ENCODE assay signal across 20 cellular contexts in genomic region chr12:104339663-104340062, GRCh38. TPM values are rescaled to one million over a fixed set of nuclear protein-coding genes. Genes with fewer than 3 reads are reported as not detected.
A peak's percentile ranks its signal among the peaks of the same experiment; 100 is the strongest.
DNase-seq lines count a peak whose midpoint lies in the region; ATAC-seq and TF ChIP-seq lines count a peak whose summit lies in the region.
"Had no signal": no experiment of that assay in that cellular context is flagged by ENCODE, and none has a peak within 500 bp of the region (broad histone marks: within the 10 kb centered on the region; RNA-seq: fewer than 3 reads in every experiment).

No MANE protein-coding gene starts in this region.

- H3F3A ChIP-seq in PC-3 (ENCODE audit: low read length, unreplicated experiment) (peaks cover 15% of the 10 kb centered on the region), neural cell (ENCODE audit: insufficient read depth, low read length, poor library complexity, severe bottlenecking) (no peaks in the 10 kb centered on the region)

- H2AFZ ChIP-seq in DND-41 (ENCODE audit: low read depth, low read length) (no peak overlapping the region), PC-3 (ENCODE audit: low read length) (no peak overlapping the region), neural cell (ENCODE audit: low read depth, low read length) (no peak overlapping the region)

- no peak overlapping the region for H3K18ac ChIP-seq in mesendoderm (ENCODE audit: low read length)

- BruUV-seq in PC-3 (replicated peaks; lab: Mats Ljungman, UMichigan) = no TSS peak

- H3K79me1 ChIP-seq in mesendoderm (ENCODE audit: low read length) = peaks cover 2% of the 10 kb centered on the region

- H2BK5ac ChIP-seq in mesendoderm (ENCODE audit: low read length) = no peak overlapping the region

- H3K4ac ChIP-seq in mesendoderm (ENCODE audit: low read depth, low read length) = no peak overlapping the region

- ATAC-seq in DND-41 (ENCODE audit: insufficient read depth, low read depth) (no peak), PC-3 (no peak), HG03108 (IDR thresholded peaks at IDR 0.05; ENCODE audit: unreplicated experiment) (no peak)
- ATAC-seq: activated T-helper 17 cell treated with anti-CD3 and anti-CD28 coated beads, Interleukin-2, amount 50 U/mL, for 72 hours; left colon had no signal

- H4K8ac ChIP-seq in mesendoderm (ENCODE audit: low read depth, low read length) = no peak overlapping the region

- no peak overlapping the region for H2AK5ac ChIP-seq in mesendoderm (ENCODE audit: low read length)

- TF ChIP-seq RAD21 in neural cell (conservative IDR thresholded peaks at IDR 0.05) = peak; percentile 71

- H4K20me1 ChIP-seq in DND-41 (ENCODE audit: insufficient read depth, low read length) (peaks cover 4% of the 10 kb centered on the region; the same call in 1 of the 2 replicates), PC-3 (ENCODE audit: low read length) (peaks cover 27% of the 10 kb centered on the region), neural cell (ENCODE audit: insufficient read depth) (no peaks in the 10 kb centered on the region)

- H3K9ac ChIP-seq in DND-41 (ENCODE audit: low read depth, low read length) (no peak overlapping the region), PC-3 (ENCODE audit: low read length) (no peak overlapping the region), neural cell (ENCODE audit: low read length) (no peak overlapping the region), mesendoderm (ENCODE audit: low read length) (no peak overlapping the region)

- TF ChIP-seq POLR2A in prostate gland (IDR thresholded peaks at IDR 0.05) = no peak

- H3K27ac ChIP-seq in DND-41 (ENCODE audit: low read length) (no peak overlapping the region), PC-3 (ENCODE audit: low read length) (no peak overlapping the region), neural cell (ENCODE audit: low read length) (no peak overlapping the region), mesendoderm (ENCODE audit: low read depth, low read length) (no peak overlapping the region), prostate gland (no peak overlapping the region)
- H3K27ac ChIP-seq: cardiac muscle cell had no signal

- no peak overlapping the region for H2BK15ac ChIP-seq in mesendoderm (replicated peaks; ENCODE audit: low read depth)

- no CpG with 5 or more reads among the region's 3 CpGs for WGBS in mesendoderm (ENCODE audit: extremely low coverage, insufficient coverage, low lambda C conversion rate)
- WGBS in prostate gland = 70% methylated on average over 3 of the region's 3 CpGs

- no peak overlapping the region for H2BK120ac ChIP-seq in mesendoderm (ENCODE audit: low read depth, low read length)

- H3K79me2 ChIP-seq in DND-41 (ENCODE audit: insufficient read depth, low read length) (peaks cover 3% of the 10 kb centered on the region; the same call in 1 of the 2 replicates), PC-3 (ENCODE audit: low read length) (peaks cover 52% of the 10 kb centered on the region), neural cell (replicated peaks; ENCODE audit: insufficient read depth, low read length) (no peaks in the 10 kb centered on the region), mesendoderm (ENCODE audit: control insufficient read depth, insufficient read depth, low read length) (no peaks in the 10 kb centered on the region)

- H3K27me3 ChIP-seq in DND-41 (ENCODE audit: insufficient read depth, low read length, poor library complexity) (no peaks in the 10 kb centered on the region), PC-3 (ENCODE audit: low read length) (no peaks in the 10 kb centered on the region), neural cell (ENCODE audit: insufficient read depth, low read depth, low read length) (no peaks in the 10 kb centered on the region), mesendoderm (ENCODE audit: insufficient read depth, low read length, poor library complexity) (no peaks in the 10 kb centered on the region), prostate gland (replicated peaks; ENCODE audit: insufficient read depth) (no peaks in the 10 kb centered on the region)
- H3K27me3 ChIP-seq: cardiac muscle cell, stomach had no signal

- no peak overlapping the region for H3K23ac ChIP-seq in mesendoderm (ENCODE audit: low read length)

- no peak overlapping the region for H3K56ac ChIP-seq in mesendoderm (ENCODE audit: low read length)

- TF ChIP-seq CTCF in DND-41 (IDR thresholded peaks at IDR 0.05; ENCODE audit: borderline replicate concordance, extremely low read depth, low read length, poor library complexity, severe bottlenecking) (peak; percentile 19), PC-3 (conservative IDR thresholded peaks at IDR 0.05; ENCODE audit: low read depth, low read length) (peak; percentile 42), choroid plexus epithelial cell (conservative IDR thresholded peaks at IDR 0.05; ENCODE audit: low read depth, low read length) (peak; percentile 7), neural cell (IDR thresholded peaks at IDR 0.05; ENCODE audit: poor library complexity, severe bottlenecking) (peak; percentile 66), prostate gland (IDR thresholded peaks at IDR 0.05) (no peak)

- H3K36me3 ChIP-seq in DND-41 (ENCODE audit: insufficient read depth, low read length) (peaks cover 87% of the 10 kb centered on the region), PC-3 (ENCODE audit: low read depth, low read length) (peaks cover 82% of the 10 kb centered on the region), neural cell (ENCODE audit: insufficient read depth, low read length) (peaks cover 2% of the 10 kb centered on the region), mesendoderm (ENCODE audit: control insufficient read depth, insufficient read depth, low read length) (peaks cover 13% of the 10 kb centered on the region), prostate gland (peaks cover 0 to 6% of the 10 kb centered on the region in 2 donors)

- POLR2A ChIA-PET in PC-3 (lab: Charles Lee; ENCODE audit: unreplicated experiment) = interaction anchor here (0.5 to 0.6 kb wide), 2 partner anchors 13 to 62 kb away, joined by 3 read pairs; no protein-coding TSS in a partner anchor

- no peaks in the 10 kb centered on the region for H3K4me1 ChIP-seq in DND-41 (ENCODE audit: insufficient read depth, low read length)
- peaks cover 3% of the 10 kb centered on the region; the same call in 1 of the 2 replicates for H3K4me1 ChIP-seq in PC-3 (ENCODE audit: insufficient read depth, low read length)
- H3K4me1 ChIP-seq in mesendoderm (ENCODE audit: control insufficient read depth, low read depth, low read length) = no peaks in the 10 kb centered on the region
- H3K4me1 ChIP-seq in prostate gland (replicated peaks) = no peaks in the 10 kb centered on the region
- H3K4me1 ChIP-seq: Caco-2 had no signal

- CTCF ChIA-PET in PC-3 (lab: Charles Lee) = no interaction called here

- intact Hi-C loops in PC-3 (cut with micrococcal nuclease) = no loop called here
- intact Hi-C loops in prostate gland (cut with DNase I) = no loop called here

- no peak for TF ChIP-seq EP300 in neural cell (conservative IDR thresholded peaks at IDR 0.05; ENCODE audit: poor library complexity, severe bottlenecking)

- no peaks in the 10 kb centered on the region for H3K9me2 ChIP-seq in PC-3 (replicated peaks; ENCODE audit: low read length)
- H3K9me2 ChIP-seq in neural cell (ENCODE audit: insufficient read depth, low read length) = no peaks in the 10 kb centered on the region

- no peaks in the 10 kb centered on the region for H3K9me3 ChIP-seq in DND-41 (ENCODE audit: insufficient read depth, low read length, severe bottlenecking)
- H3K9me3 ChIP-seq in PC-3 (ENCODE audit: low read length) = no peaks in the 10 kb centered on the region
- no peaks in the 10 kb centered on the region for H3K9me3 ChIP-seq in neural cell (ENCODE audit: low read length)
- H3K9me3 ChIP-seq in prostate gland = no peaks in the 10 kb centered on the region
- H3K9me3 ChIP-seq: Caco-2, stomach had no signal

- H3K4me3 ChIP-seq in DND-41 (ENCODE audit: low read depth in 1 of 2, low read length in 2 of 2) (no peak overlapping the region), PC-3 (ENCODE audit: low read length) (no peak overlapping the region), choroid plexus epithelial cell (ENCODE audit: low read depth, low read length) (no peak overlapping the region), neural cell (ENCODE audit: low read length) (no peak overlapping the region), mesendoderm (ENCODE audit: low read length) (no peak overlapping the region), prostate gland (no peak overlapping the region)
- H3K4me3 ChIP-seq: cardiac muscle cell, stomach had no signal

- DNase-seq in DND-41 (no peak), PC-3 (no peak), choroid plexus epithelial cell (ENCODE audit: low read depth) (no peak), DMS153 treated with DMSO at 0.1 percent for 48 hours (lab: John Stamatoyannopoulos, UW; ENCODE audit: unreplicated experiment) (no peak), mesendoderm (no peak), prostate gland (ENCODE audit: low spot score) (no peak)
- DNase-seq: activated CD4-positive, alpha-beta T cell treated with anti-CD3 and anti-CD28 coated beads for 48 hours; activated naive CD8-positive, alpha-beta T cell treated with anti-CD3 and anti-CD28 coated beads for 36 hours; Caco-2; glutamatergic neuron; left colon; NCI-H1092 treated with DMSO at 0.1 percent for 48 hours; NCI-H2107; NCI-H69; nephron progenitor cell; stomach had no signal

- no peak overlapping the region for H4K5ac ChIP-seq in mesendoderm (ENCODE audit: low read length)

- H3K4me2 ChIP-seq in DND-41 (ENCODE audit: insufficient read depth, low read length) (no peak overlapping the region), PC-3 (ENCODE audit: low read length) (no peak overlapping the region), neural cell (ENCODE audit: low read length) (no peak overlapping the region), mesendoderm (ENCODE audit: low read length) (no peak overlapping the region)

TF ChIP-seq in neural cell, 6 proteins besides CTCF, POLR2A, EP300 and RAD21:
- TF ChIP-seq MXI1 (conservative IDR thresholded peaks at IDR 0.05; ENCODE audit: poor library complexity, severe bottlenecking) (no peak), SMC3 (conservative IDR thresholded peaks at IDR 0.05; ENCODE audit: poor library complexity) (peak; percentile 71)

RNA-seq across cellular contexts. Expression of gene EID3, which starts 36.1 kb away (rescaled TPM):
- total RNA-seq in PC-3 (2014; rRNA removed) (9.8 and 12.0 TPM in 2 replicates), prostate gland (10 to 100 TPM in 1 of 2 donors, 1 to 10 TPM in 1; 8.6 to 18.1 TPM)
- 0.37 TPM in 1 of 2 replicates, not detected in the other for polyA plus RNA-seq in neural cell
- polyA minus RNA-seq in neural cell = 3.4 and 6.1 TPM in 2 replicates
- polyA plus RNA-seq in mesendoderm (2013, experiment 1 of 2) = 0.69 TPM
- 0.66 TPM for polyA plus RNA-seq in mesendoderm (2013, experiment 2 of 2)

Comparison
In these comparisons a context has a peak if more than half of its experiments do, and no peak if none do; other contexts are left out.
1. CTCF ChIP-seq: peak in DND-41 (single experiment), PC-3 (single experiment), choroid plexus epithelial cell (single experiment) and neural cell (single experiment); none in prostate gland (0 of 4).